In genomic region chr16:70736454-70737376, GRCh38 we compare ENCODE assay signal across 10 cellular contexts. TPM values are rescaled to one million over a fixed set of nuclear protein-coding genes. Genes with fewer than 3 reads are reported as not detected.
A peak's percentile ranks its signal among the peaks of the same experiment; 100 is the strongest.
DNase-seq lines count a peak whose midpoint lies in the region; ATAC-seq and TF ChIP-seq lines count a peak whose summit lies in the region.
"Had no signal": no experiment of that assay in that cellular context is flagged by ENCODE, and none has a peak within 500 bp of the region (broad histone marks: within the 10 kb centered on the region; RNA-seq: fewer than 3 reads in every experiment).

No MANE protein-coding gene starts in this region.

- DNase-seq in activated naive CD4-positive, alpha-beta T cell treated with anti-CD3 and anti-CD28 coated beads, Interleukin-2, amount 10 ng/mL, durations not matched to agents 7 days and 5 days: peak; percentile 62
- DNase-seq in activated naive CD4-positive, alpha-beta T cell (lab: John Stamatoyannopoulos, UW): no peak
- DNase-seq in activated naive CD8-positive, alpha-beta T cell treated with anti-CD3 and anti-CD28 coated beads, Interleukin-2, amount 10 ng/mL, durations not matched to agents 7 days and 5 days: peak; percentile 63
- DNase-seq in lung (ENCODE audit: low spot score) (no peak), NCI-H1092 (lab: John Stamatoyannopoulos, UW) (no peak)
- DNase-seq: PC-3 had no signal

- H3K4me3 ChIP-seq in lung: no peak overlapping the region
- H3K4me3 ChIP-seq in thymus (ENCODE audit: low read length): no peak overlapping the region

- peak overlapping the region; percentile 79 for H3K4me3 Mint-ChIP-seq in activated naive CD4-positive, alpha-beta T cell treated with anti-CD3 and anti-CD28 coated beads, Interleukin-2, amount 10 ng/mL, durations not matched to agents 7 days and 5 days
- peak overlapping the region; percentile 78 for H3K4me3 Mint-ChIP-seq in activated naive CD8-positive, alpha-beta T cell treated with anti-CD3 and anti-CD28 coated beads, Interleukin-2, amount 10 ng/mL, durations not matched to agents 7 days and 5 days
- H3K4me3 Mint-ChIP-seq: memory B cell had no signal

- no peaks in the 10 kb centered on the region for H3K27me3 ChIP-seq in lung (ENCODE audit: control insufficient read depth, insufficient read depth)
- no peaks in the 10 kb centered on the region for H3K27me3 ChIP-seq in thymus (ENCODE audit: control insufficient read depth, insufficient read depth)

- POLR2A ChIA-PET in activated naive CD8-positive, alpha-beta T cell treated with anti-CD3 and anti-CD28 coated beads, Interleukin-2, amount 10 ng/mL, durations not matched to agents 7 days and 5 days (lab: Charles Lee): interaction anchor here (0.8 to 2.9 kb wide), 10 partner anchors 10 to 212 kb away, joined by 3 to 37 read pairs (median 4); no protein-coding TSS in a partner anchor

- 85 to 91% methylated on average over 18 of the region's 18 CpGs for WGBS in lung, 2 donors
- WGBS in thymus: 86% methylated on average over 18 of the region's 18 CpGs

- CTCF ChIA-PET in activated naive CD4-positive, alpha-beta T cell treated with anti-CD3 and anti-CD28 coated beads, Interleukin-2, amount 10 ng/mL, durations not matched to agents 7 days and 5 days (lab: Charles Lee): interaction anchor here (1.3 to 3.0 kb wide), 5 partner anchors 10 to 34 kb away, joined by 3 to 26 read pairs (median 5); no protein-coding TSS in a partner anchor

- H3K9me3 ChIP-seq in lung (ENCODE audit: control insufficient read depth in 2 of 2, insufficient read depth in 1 of 2, low read length in 1 of 2) (no peaks in the 10 kb centered on the region), thymus (ENCODE audit: control insufficient read depth) (no peaks in the 10 kb centered on the region)

- no peaks in the 10 kb centered on the region for H3K27me3 Mint-ChIP-seq in activated naive CD4-positive, alpha-beta T cell treated with anti-CD3 and anti-CD28 coated beads, Interleukin-2, amount 10 ng/mL, durations not matched to agents 7 days and 5 days
- no peaks in the 10 kb centered on the region for H3K27me3 Mint-ChIP-seq in activated naive CD8-positive, alpha-beta T cell treated with anti-CD3 and anti-CD28 coated beads, Interleukin-2, amount 10 ng/mL, durations not matched to agents 7 days and 5 days
- H3K27me3 Mint-ChIP-seq: memory B cell had no signal

- H3K4me1 ChIP-seq in lung (ENCODE audit: control insufficient read depth in 2 of 2, insufficient read depth in 2 of 2, low read length in 2 of 2) (peaks cover 3 to 33% of the 10 kb centered on the region in 2 donors), thymus (ENCODE audit: control insufficient read depth, insufficient read depth, low read length) (peaks cover 43% of the 10 kb centered on the region)

- peak overlapping the region; percentile 100 for H3K27ac Mint-ChIP-seq in activated naive CD4-positive, alpha-beta T cell treated with anti-CD3 and anti-CD28 coated beads, Interleukin-2, amount 10 ng/mL, durations not matched to agents 7 days and 5 days
- H3K27ac Mint-ChIP-seq in activated naive CD8-positive, alpha-beta T cell treated with anti-CD3 and anti-CD28 coated beads, Interleukin-2, amount 10 ng/mL, durations not matched to agents 7 days and 5 days: peak overlapping the region; percentile 97

- no peak for TF ChIP-seq CTCF in lung (IDR thresholded peaks at IDR 0.05; ENCODE audit: control extremely low read depth, extremely low read depth)

- H3K9me3 Mint-ChIP-seq in activated naive CD4-positive, alpha-beta T cell treated with anti-CD3 and anti-CD28 coated beads, Interleukin-2, amount 10 ng/mL, durations not matched to agents 7 days and 5 days: no peaks in the 10 kb centered on the region
- no peaks in the 10 kb centered on the region for H3K9me3 Mint-ChIP-seq in activated naive CD8-positive, alpha-beta T cell treated with anti-CD3 and anti-CD28 coated beads, Interleukin-2, amount 10 ng/mL, durations not matched to agents 7 days and 5 days
- H3K9me3 Mint-ChIP-seq: memory B cell had no signal

- H3K4me1 Mint-ChIP-seq in activated naive CD4-positive, alpha-beta T cell treated with anti-CD3 and anti-CD28 coated beads, Interleukin-2, amount 10 ng/mL, durations not matched to agents 7 days and 5 days: peaks cover 90% of the 10 kb centered on the region
- peaks cover 43% of the 10 kb centered on the region for H3K4me1 Mint-ChIP-seq in activated naive CD8-positive, alpha-beta T cell treated with anti-CD3 and anti-CD28 coated beads, Interleukin-2, amount 10 ng/mL, durations not matched to agents 7 days and 5 days

- H3K27ac ChIP-seq in lung (ENCODE audit: low read depth in 1 of 2, low read length in 1 of 2) (peak overlapping the region; percentile 77 to 89), thymus (ENCODE audit: low read depth) (peak overlapping the region; percentile 98)

- H3K36me3 Mint-ChIP-seq in activated naive CD4-positive, alpha-beta T cell treated with anti-CD3 and anti-CD28 coated beads, Interleukin-2, amount 10 ng/mL, durations not matched to agents 7 days and 5 days: peaks cover 48% of the 10 kb centered on the region
- peaks cover 8% of the 10 kb centered on the region for H3K36me3 Mint-ChIP-seq in activated naive CD8-positive, alpha-beta T cell treated with anti-CD3 and anti-CD28 coated beads, Interleukin-2, amount 10 ng/mL, durations not matched to agents 7 days and 5 days

- ATAC-seq in activated naive CD8-positive, alpha-beta T cell treated with anti-CD3 and anti-CD28 coated beads, Interleukin-2, amount 10 ng/mL, durations not matched to agents 7 days and 5 days (ENCODE audit: low read depth): peak; percentile 50
- ATAC-seq in lung (ENCODE audit: insufficient read depth, low FRiP score) (no peak), HG03457 (IDR thresholded peaks at IDR 0.05; ENCODE audit: unreplicated experiment) (no peak), GM19463 (IDR thresholded peaks at IDR 0.05; ENCODE audit: unreplicated experiment) (no peak)
- ATAC-seq: PC-3 had no signal

- H3K36me3 ChIP-seq in lung (ENCODE audit: control insufficient read depth in 2 of 2, insufficient read depth in 2 of 2, low read length in 2 of 2) (peaks cover 0 to 5% of the 10 kb centered on the region in 2 donors), thymus (ENCODE audit: control insufficient read depth, insufficient read depth) (peaks cover 24% of the 10 kb centered on the region)

RNA-seq across cellular contexts. Expression of gene MTSS2, which starts 50.9 kb away (rescaled TPM):
- total RNA-seq in activated naive CD8-positive, alpha-beta T cell treated with anti-CD3 and anti-CD28 coated beads, Interleukin-2, amount 10 ng/mL, durations not matched to agents 7 days and 5 days: 1 to 10 TPM; 4.6 to 4.8 TPM
- total RNA-seq in lung: 10 to 100 TPM; 72.5 to 91.3 TPM
- polyA plus RNA-seq in lung: 10 to 100 TPM; 40.6 to 74.0 TPM
- polyA plus RNA-seq in thymus: 36.4 TPM

Comparison
In these comparisons a context has a peak if more than half of its experiments do, and no peak if none do; other contexts are left out.
1. DNase-seq: peak in activated naive CD4-positive, alpha-beta T cell treated with anti-CD3 and anti-CD28 coated beads, Interleukin-2, amount 10 ng/mL, durations not matched to agents 7 days and 5 days (single experiment) and activated naive CD8-positive, alpha-beta T cell treated with anti-CD3 and anti-CD28 coated beads, Interleukin-2, amount 10 ng/mL, durations not matched to agents 7 days and 5 days (single experiment); none in activated naive CD4-positive, alpha-beta T cell (0 of 4), lung (single experiment) and NCI-H1092 (single experiment).
2. RNA of gene MTSS2, which starts 50.9 kb away (total RNA-seq): 72.5 to 91.3 TPM in lung; 4.6 to 4.8 TPM in activated naive CD8-positive, alpha-beta T cell treated with anti-CD3 and anti-CD28 coated beads, Interleukin-2, amount 10 ng/mL, durations not matched to agents 7 days and 5 days; every median in the first group is over 10 times any median in the second.